15 cellular contexts compared by ENCODE assay signal in genomic region chr20:32079655-32080109, GRCh38. TPM values are rescaled to one million over a fixed set of nuclear protein-coding genes. Genes with fewer than 3 reads are reported as not detected.
A peak's percentile ranks its signal among the peaks of the same experiment; 100 is the strongest.
DNase-seq lines count a peak whose midpoint lies in the region; ATAC-seq and TF ChIP-seq lines count a peak whose summit lies in the region.
"Had no signal": no experiment of that assay in that cellular context is flagged by ENCODE, and none has a peak within 500 bp of the region (broad histone marks: within the 10 kb centered on the region; RNA-seq: fewer than 3 reads in every experiment).

No MANE protein-coding gene starts in this region.

- TF ChIP-seq CTCF in H9 (conservative IDR thresholded peaks at IDR 0.05) (0 out of 3 replicates have a peak, but pooled peaks have one; percentile 10), SU-DHL-6 (IDR thresholded peaks at IDR 0.05; ENCODE audit: insufficient read depth, low read length, poor library complexity, severe bottlenecking) (no peak)

- no peak overlapping the region for H3K4me3 Mint-ChIP-seq in H9
- H3K4me3 Mint-ChIP-seq: T-cell had no signal

- H3K27me3 ChIP-seq in BLaER1 treated with 17β-estradiol and CSF1 and Interleukin-3, amounts not matched to agents 10 nM and 100 nM: no peaks in the 10 kb centered on the region
- H3K27me3 ChIP-seq in H9 (ENCODE audit: insufficient read depth, low read length): no peaks in the 10 kb centered on the region
- no peaks in the 10 kb centered on the region for H3K27me3 ChIP-seq in SU-DHL-6 (ENCODE audit: low read length)
- peaks cover 0 to 22% (median 0%) of the 10 kb centered on the region in 3 experiments for H3K27me3 ChIP-seq in neuronal stem cell (ENCODE audit: control insufficient read depth in 3 of 3, insufficient read depth in 3 of 3, low read depth in 1 of 3, low read length in 3 of 3)
- no peaks in the 10 kb centered on the region for H3K27me3 ChIP-seq in HAP-1 (ENCODE audit: low read depth)

- 0 out of 7 replicates have a peak overlapping the region, but pooled peaks of 1 of the 3 experiments have one; percentile 62 for H3K27ac Mint-ChIP-seq in H9
- H3K27ac Mint-ChIP-seq: T-cell had no signal

- peaks cover 0 to 99% (median 96%) of the 10 kb centered on the region in 11 experiments; a peak in 17 of 22 replicates for H3K36me3 ChIP-seq in BLaER1 treated with 17β-estradiol and CSF1 and Interleukin-3, amounts not matched to agents 10 nM and 100 nM
- H3K36me3 ChIP-seq in SU-DHL-6 (ENCODE audit: low read length): no peaks in the 10 kb centered on the region
- no peaks in the 10 kb centered on the region for H3K36me3 ChIP-seq in neuronal stem cell (replicated peaks in 1 of 2; ENCODE audit: control insufficient read depth in 2 of 2, insufficient read depth in 2 of 2, low read length in 2 of 2)
- H3K36me3 ChIP-seq in HAP-1 (replicated peaks): no peaks in the 10 kb centered on the region
- H3K36me3 ChIP-seq: BE2C had no signal

- no peak overlapping the region for H2AFZ ChIP-seq in H9 (ENCODE audit: low read length)
- no peak overlapping the region for H2AFZ ChIP-seq in SU-DHL-6 (ENCODE audit: low read depth, low read length, severe bottlenecking)
- H2AFZ ChIP-seq in neuronal stem cell (ENCODE audit: low read length): no peak overlapping the region

- peak overlapping the region; percentile 17 to 86 (median 68) for H3K4me2 ChIP-seq in BLaER1 treated with 17β-estradiol and CSF1 and Interleukin-3, amounts not matched to agents 10 nM and 100 nM
- H3K4me2 ChIP-seq in H9 (ENCODE audit: insufficient read depth, insufficient read length, low read length): no peak overlapping the region
- no peak overlapping the region for H3K4me2 ChIP-seq in SU-DHL-6 (ENCODE audit: low read depth, low read length, poor library complexity, severe bottlenecking)
- no peak overlapping the region for H3K4me2 ChIP-seq in neuronal stem cell (ENCODE audit: insufficient read depth, low read length, poor library complexity, severe bottlenecking)

- no peaks in the 10 kb centered on the region for H3K9me3 Mint-ChIP-seq in H9
- H3K9me3 Mint-ChIP-seq: T-cell had no signal

- no peaks in the 10 kb centered on the region for H3K23me2 ChIP-seq in H9 (ENCODE audit: insufficient read length, low read depth, low read length, poor library complexity, severe bottlenecking)

- ATAC-seq in HG02973 (IDR thresholded peaks at IDR 0.05; ENCODE audit: unreplicated experiment): no peak
- ATAC-seq: T-cell had no signal

- peaks cover 25% of the 10 kb centered on the region for H3K27me3 Mint-ChIP-seq in H9 (ENCODE audit: low read depth)

- no peaks in the 10 kb centered on the region for H3K9me2 ChIP-seq in SU-DHL-6 (replicated peaks; ENCODE audit: insufficient read depth, low read length)

- no peak overlapping the region for H4K91ac ChIP-seq in H9 (ENCODE audit: insufficient read length, low read depth, low read length)
- H4K91ac ChIP-seq in neuronal stem cell (ENCODE audit: low read depth, low read length, poor library complexity): no peak overlapping the region

- H2BK15ac ChIP-seq in H9 (ENCODE audit: low read depth, low read length) (no peak overlapping the region), neuronal stem cell (ENCODE audit: low read length) (no peak overlapping the region)

- no peak overlapping the region for H3T11ph ChIP-seq in H9 (ENCODE audit: low read length)

- H3F3A ChIP-seq in SU-DHL-6 (ENCODE audit: insufficient read depth): peaks cover 7% of the 10 kb centered on the region; the same call in 1 of the 2 replicates

- H3K56ac ChIP-seq in H9 (ENCODE audit: insufficient read length, low read depth, low read length): no peak overlapping the region

- no peaks in the 10 kb centered on the region for H3K9me3 ChIP-seq in BLaER1 treated with 17β-estradiol and CSF1 and Interleukin-3, amounts not matched to agents 10 nM and 100 nM (replicated peaks in 1 of 11)
- H3K9me3 ChIP-seq in H9 (ENCODE audit: control insufficient read depth, low read depth, low read length): no peaks in the 10 kb centered on the region
- no peaks in the 10 kb centered on the region for H3K9me3 ChIP-seq in SU-DHL-6 (ENCODE audit: insufficient read depth, low read length)
- no peaks in the 10 kb centered on the region for H3K9me3 ChIP-seq in neuronal stem cell (replicated peaks in 1 of 2; ENCODE audit: control insufficient read depth in 2 of 2, insufficient read depth in 1 of 2, low read depth in 1 of 2, low read length in 2 of 2)
- no peaks in the 10 kb centered on the region for H3K9me3 ChIP-seq in HAP-1
- H3K9me3 ChIP-seq: BE2C had no signal

- H3K4ac ChIP-seq in H9 (ENCODE audit: low read depth, low read length): no peak overlapping the region
- H3K4ac ChIP-seq in neuronal stem cell (ENCODE audit: low read length): no peak overlapping the region

- no peak overlapping the region for H4K5ac ChIP-seq in H9 (ENCODE audit: insufficient read length, low read depth, low read length)

- H2BK5ac ChIP-seq in H9 (ENCODE audit: insufficient read length, low read length) (no peak overlapping the region), neuronal stem cell (ENCODE audit: low read length) (no peak overlapping the region)

- H4K20me1 ChIP-seq in BLaER1 treated with 17β-estradiol and CSF1 and Interleukin-3, amounts not matched to agents 10 nM and 100 nM: peaks cover 0 to 8% (median 0%) of the 10 kb centered on the region in 11 experiments; a peak in 4 of 22 replicates
- H4K20me1 ChIP-seq in H9 (ENCODE audit: control insufficient read depth, insufficient read depth, insufficient read length): no peaks in the 10 kb centered on the region
- no peaks in the 10 kb centered on the region for H4K20me1 ChIP-seq in SU-DHL-6 (ENCODE audit: low read depth, low read length)

- DNase-seq in H9 (peak; percentile 56), neuronal stem cell (ENCODE audit: low spot score) (no peak), HAP-1 (ENCODE audit: low spot score in 2 of 2) (no peak)
- DNase-seq in activated effector memory CD4-positive, alpha-beta T cell treated with Interleukin-2 at 50 U/mL for 16 hours: no peak
- DNase-seq: BE2C, KG1, NCI-H1092 treated with DMSO at 0.1 percent for 48 hours, NCI-H187 treated with DMSO at 0.1 percent for 48 hours, NCI-H2171, NCI-H510A, OCI-M1, T-cell had no signal

- H2BK20ac ChIP-seq in H9 (ENCODE audit: low read depth, low read length, poor library complexity, severe bottlenecking): no peak overlapping the region

- in situ Hi-C loops in HAP-1 (cut with MboI; ENCODE audit: low sequenced_read_pairs): no loop called here

- peaks cover 40 to 100% (median 82%) of the 10 kb centered on the region in 10 experiments for H3K4me1 ChIP-seq in BLaER1 treated with 17β-estradiol and CSF1 and Interleukin-3, amounts not matched to agents 10 nM and 100 nM
- H3K4me1 ChIP-seq in H9 (ENCODE audit: insufficient read depth, low read length): no peaks in the 10 kb centered on the region
- no peaks in the 10 kb centered on the region for H3K4me1 ChIP-seq in neuronal stem cell (ENCODE audit: control insufficient read depth in 2 of 2, insufficient read depth in 1 of 2, low read depth in 1 of 2, low read length in 2 of 2)
- no peaks in the 10 kb centered on the region for H3K4me1 ChIP-seq in HAP-1
- H3K4me1 ChIP-seq: BE2C had no signal

- H3K79me2 ChIP-seq in H9 (ENCODE audit: insufficient read depth, low read length): no peaks in the 10 kb centered on the region
- no peaks in the 10 kb centered on the region for H3K79me2 ChIP-seq in SU-DHL-6 (ENCODE audit: insufficient read depth, low read length)

- peaks cover 4 to 7% of the 10 kb centered on the region in 2 experiments; a peak in 3 of 4 replicates for H3K4me1 Mint-ChIP-seq in H9
- H3K4me1 Mint-ChIP-seq: T-cell had no signal

- H3K27ac ChIP-seq in BLaER1 treated with 17β-estradiol and CSF1 and Interleukin-3, amounts not matched to agents 10 nM and 100 nM: peak overlapping the region in 10 of 11 experiments; percentile 12 to 100 (median 65); a peak in 17 of 22 replicates
- no peak overlapping the region for H3K27ac ChIP-seq in H9 (ENCODE audit: insufficient read length, low read depth, low read length)
- H3K27ac ChIP-seq in SU-DHL-6 (ENCODE audit: low read depth, low read length): peak overlapping the region; percentile 34
- no peak overlapping the region for H3K27ac ChIP-seq in neuronal stem cell (replicated peaks; ENCODE audit: low read length)

- WGBS in H9 (ENCODE audit: extremely low coverage, insufficient read length, low lambda C conversion rate): no CpG with 5 or more reads among the region's 8 CpGs
- no CpG with 5 or more reads among the region's 8 CpGs for WGBS in neuronal stem cell (ENCODE audit: extremely low coverage in 2 of 2, insufficient read length in 2 of 2, insufficient replicate concordance in 1 of 2), 2 donors

- no peak overlapping the region for H2AK5ac ChIP-seq in H9 (ENCODE audit: insufficient read length, low read length)
- no peak overlapping the region for H2AK5ac ChIP-seq in neuronal stem cell (ENCODE audit: low read depth, low read length)

- H3K14ac ChIP-seq in H9 (ENCODE audit: insufficient read depth, low read length): no peak overlapping the region
- H3K14ac ChIP-seq in neuronal stem cell (ENCODE audit: low read length): no peak overlapping the region

- H2BK12ac ChIP-seq in H9 (ENCODE audit: insufficient read length, low read depth, low read length): no peak overlapping the region
- H2BK12ac ChIP-seq in neuronal stem cell (ENCODE audit: low read length): no peak overlapping the region

- H2BK120ac ChIP-seq in H9 (ENCODE audit: low read depth, low read length, poor library complexity, severe bottlenecking): no peak overlapping the region
- H2BK120ac ChIP-seq in neuronal stem cell (ENCODE audit: low read depth, low read length): no peak overlapping the region

- H3K79me1 ChIP-seq in H9 (ENCODE audit: insufficient read depth, low read depth, low read length, poor library complexity, severe bottlenecking) (no peaks in the 10 kb centered on the region), neuronal stem cell (ENCODE audit: low read depth, low read length) (no peaks in the 10 kb centered on the region)

- H3K4me3 ChIP-seq in BLaER1 treated with 17β-estradiol and CSF1 and Interleukin-3, amounts not matched to agents 10 nM and 100 nM: no peak overlapping the region
- H3K4me3 ChIP-seq in SU-DHL-6 (ENCODE audit: insufficient read depth, low read length, poor library complexity, severe bottlenecking): no peak overlapping the region
- H3K4me3 ChIP-seq in neuronal stem cell (ENCODE audit: low read length in 2 of 2): no peak overlapping the region
- H3K4me3 ChIP-seq in HAP-1: no peak overlapping the region

- H4K8ac ChIP-seq in H9 (replicated peaks; ENCODE audit: insufficient read length, low read depth, low read length): no peak overlapping the region
- H4K8ac ChIP-seq in neuronal stem cell (ENCODE audit: low read depth, low read length): no peak overlapping the region

- no peak overlapping the region for H3K23ac ChIP-seq in H9 (ENCODE audit: insufficient read length, low read depth, low read length)
- H3K23ac ChIP-seq in neuronal stem cell (ENCODE audit: low read depth, low read length, poor library complexity): peak overlapping the region; percentile 2

- H3K18ac ChIP-seq in H9 (ENCODE audit: insufficient read length, low read depth, low read length) (no peak overlapping the region), neuronal stem cell (ENCODE audit: low read length) (peak overlapping the region; percentile 6)

- H3K9ac ChIP-seq in BLaER1 treated with 17β-estradiol and CSF1 and Interleukin-3, amounts not matched to agents 10 nM and 100 nM: peak overlapping the region in 4 of 11 experiments; percentile 22 to 76 (median 48); a peak in 6 of 22 replicates
- no peak overlapping the region for H3K9ac ChIP-seq in H9 (ENCODE audit: extremely low read depth, insufficient read length, low read length)
- H3K9ac ChIP-seq in SU-DHL-6 (ENCODE audit: low read length): no peak overlapping the region
- no peak overlapping the region for H3K9ac ChIP-seq in neuronal stem cell (ENCODE audit: low read depth, low read length, poor library complexity)

- no peaks in the 10 kb centered on the region; a peak in 1 of 7 replicates for H3K36me3 Mint-ChIP-seq in H9 (ENCODE audit: insufficient read depth in 1 of 3, low read depth in 3 of 3)
- H3K36me3 Mint-ChIP-seq: T-cell had no signal

RNA-seq across cellular contexts. Expression of gene HCK, which starts 27.6 kb away (rescaled TPM):
- total RNA-seq in H9 (2021): 1.7 and 1.8 TPM in 2 replicates
- 0.25 TPM for polyA plus RNA-seq in neuronal stem cell (2013, experiment 1 of 2)
- 0.14 TPM for polyA plus RNA-seq in neuronal stem cell (2013, experiment 2 of 2)

RNA-seq across cellular contexts. Expression of gene TM9SF4, which starts 29.8 kb away (rescaled TPM):
- 59.4 and 62.3 TPM in 2 replicates for total RNA-seq in H9 (2021)
- polyA plus RNA-seq in neuronal stem cell (2013, experiment 1 of 2): 48.3 TPM
- polyA plus RNA-seq in neuronal stem cell (2013, experiment 2 of 2): 48.3 TPM

Comparison
In these comparisons a context has a peak if more than half of its experiments do, and no peak if none do; other contexts are left out.
1. H3K27ac ChIP-seq: peak in BLaER1 treated with 17β-estradiol and CSF1 and Interleukin-3, amounts not matched to agents 10 nM and 100 nM (10 of 11) and SU-DHL-6 (single experiment); none in H9 (single experiment) and neuronal stem cell (single experiment).
2. H3K4me2 ChIP-seq: peak in BLaER1 treated with 17β-estradiol and CSF1 and Interleukin-3, amounts not matched to agents 10 nM and 100 nM (11 of 11); none in H9 (single experiment), SU-DHL-6 (single experiment) and neuronal stem cell (single experiment).